In genomic region chr1:226443033-226443432, GRCh38 we compare ENCODE assay signal across 1 cellular context.
TF ChIP-seq lines count a peak whose summit lies in the region.

No MANE protein-coding gene starts in this region.

TF ChIP-seq in H1, 55 proteins besides CTCF, POLR2A, EP300 and RAD21:
- TF ChIP-seq POU5F1 (IDR thresholded peaks at IDR 0.05; ENCODE audit: low read depth, low read length) = no peak
- TF ChIP-seq MAFK (IDR thresholded peaks at IDR 0.05; ENCODE audit: low read depth, low read length) = peak; percentile 29; the same call in 1 of the 2 replicates
- no peak for TF ChIP-seq SIN3A (conservative IDR thresholded peaks at IDR 0.05 in 1 of 2, IDR thresholded peaks at IDR 0.05 in 1 of 2; ENCODE audit: low read depth in 1 of 2, low read length in 2 of 2)
TF ChIP-seq in H1: peak in this region for 1.
